In the genomic region with DNA sequence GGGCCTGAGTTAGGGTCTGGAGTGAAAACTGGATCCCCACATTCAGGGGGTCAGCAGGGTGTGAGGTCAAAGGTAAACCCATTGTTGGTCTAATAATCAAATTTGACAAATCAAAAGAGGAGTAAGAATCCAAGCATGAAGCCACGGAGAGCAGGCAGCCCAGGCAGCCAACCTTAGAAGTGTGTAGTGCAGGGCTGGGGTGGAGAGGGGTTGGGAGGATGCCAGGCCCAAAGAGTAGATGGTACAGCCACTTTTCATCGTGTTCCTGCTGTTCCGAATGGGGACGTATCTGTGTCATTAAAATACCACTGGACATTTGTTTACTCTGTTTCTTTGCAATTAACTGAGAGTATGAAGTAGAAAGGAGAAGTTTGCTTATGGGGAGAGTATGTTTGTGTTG, we compare ENCODE assay signal across 19 cellular contexts. TPM values are rescaled to one million over a fixed set of nuclear protein-coding genes. Genes with fewer than 3 reads are reported as not detected.
A peak's percentile ranks its signal among the peaks of the same experiment; 100 is the strongest.
DNase-seq lines count a peak whose midpoint lies in the region; ATAC-seq and TF ChIP-seq lines count a peak whose summit lies in the region.
"Had no signal": no experiment of that assay in that cellular context is flagged by ENCODE, and none has a peak within 500 bp of the region (broad histone marks: within the 10 kb centered on the region; RNA-seq: fewer than 3 reads in every experiment).

No MANE protein-coding gene starts in this region.

- H3K4me1 ChIP-seq in left ventricle myocardium inferior, result peaks cover 76% of the 10 kb centered on the region
- peaks cover 54% of the 10 kb centered on the region for H3K4me1 ChIP-seq in lower lobe of right lung
- peaks cover 25 to 41% (median 38%) of the 10 kb centered on the region in 4 donors for H3K4me1 ChIP-seq in upper lobe of left lung

- ATAC-seq in Right ventricle myocardium superior (ENCODE audit: poor library complexity) (no peak), lower lobe of right lung (peak; percentile 74 to 75), upper lobe of left lung (ENCODE audit: low FRiP score in 2 of 2) (peak in 1 of 2 donors; percentile 28), GM19351 (IDR thresholded peaks at IDR 0.05; ENCODE audit: unreplicated experiment) (no peak), HG03159 (IDR thresholded peaks at IDR 0.05; ENCODE audit: unreplicated experiment) (no peak)
- ATAC-seq: GM12878 had no signal

- intact Hi-C loops in left ventricle myocardium inferior (cut with micrococcal nuclease), result no loop called here
- intact Hi-C loops in Right ventricle myocardium superior (cut with DNase I), result no loop called here
- intact Hi-C loops in lower lobe of right lung (cut with DNase I), result no loop called here

- H3K27me3 ChIP-seq in left ventricle myocardium inferior (ENCODE audit: low read depth) (no peaks in the 10 kb centered on the region), lower lobe of right lung (ENCODE audit: low read depth) (no peaks in the 10 kb centered on the region), upper lobe of left lung (no peaks in the 10 kb centered on the region)

- DNase-seq in left ventricle myocardium inferior (no peak), Right ventricle myocardium superior (no peak), NCI-H69 (lab: John Stamatoyannopoulos, UW) (peak; percentile 8), lower lobe of right lung (no peak), upper lobe of left lung (peak in 1 of 2 donors; percentile 42), SK-N-DZ (ENCODE audit: low spot score) (no peak)
- DNase-seq: 8988T; AML-193; C1 segment of cervical spinal cord; Calu3; CD4-positive, alpha-beta T cell; DMS 273 treated with DMSO at 0.1 percent for 48 hours; GOT3; H9; IMR-90 had no signal

- peak overlapping the region; percentile 72 for H3K27ac ChIP-seq in left ventricle myocardium inferior (replicated peaks)
- H3K27ac ChIP-seq in lower lobe of right lung, result peak overlapping the region; percentile 42
- peak overlapping the region in 3 of 4 donors; percentile 12 to 45 (median 32) for H3K27ac ChIP-seq in upper lobe of left lung
- H3K27ac ChIP-seq: HL-60 had no signal

- TF ChIP-seq CTCF in left ventricle myocardium inferior (IDR thresholded peaks at IDR 0.05; ENCODE audit: borderline replicate concordance) (no peak), lower lobe of right lung (IDR thresholded peaks at IDR 0.05) (no peak), upper lobe of left lung (IDR thresholded peaks at IDR 0.05) (no peak)

- 45 to 64% methylated on average over 4 of the region's 4 CpGs for WGBS in upper lobe of left lung, 2 donors

- H3K4me3 ChIP-seq in left ventricle myocardium inferior, result no peak overlapping the region
- H3K4me3 ChIP-seq in lower lobe of right lung, result no peak overlapping the region
- H3K4me3 ChIP-seq in upper lobe of left lung, result no peak overlapping the region
- H3K4me3 ChIP-seq: GM12878 had no signal

- no peak for TF ChIP-seq POLR2A in upper lobe of left lung (IDR thresholded peaks at IDR 0.05)

- TF ChIP-seq EP300 in upper lobe of left lung (IDR thresholded peaks at IDR 0.05), result no peak

- H3K36me3 ChIP-seq in left ventricle myocardium inferior, result no peaks in the 10 kb centered on the region
- no peaks in the 10 kb centered on the region for H3K36me3 ChIP-seq in lower lobe of right lung
- no peaks in the 10 kb centered on the region for H3K36me3 ChIP-seq in upper lobe of left lung

- H3K9me3 ChIP-seq in left ventricle myocardium inferior (replicated peaks) (no peaks in the 10 kb centered on the region), lower lobe of right lung (no peaks in the 10 kb centered on the region), upper lobe of left lung (no peaks in the 10 kb centered on the region)

RNA-seq across cellular contexts. Expression of gene SPTBN1, which starts 16.5 kb away (rescaled TPM):
- total RNA-seq in left ventricle myocardium inferior, result 484 TPM
- 391 TPM for total RNA-seq in Right ventricle myocardium superior
- total RNA-seq in lower lobe of right lung, result 601 TPM
- 100 to 1,000 TPM; 449 to 911 (median 654) TPM for total RNA-seq in upper lobe of left lung
- polyA plus RNA-seq in SK-N-DZ (2014; cell fraction: cytosol; rRNA removed), result 45.3 and 49.7 TPM in 2 replicates
- 44.3 and 68.7 TPM in 2 replicates for polyA plus RNA-seq in SK-N-DZ (2014; cell fraction: nucleus; rRNA removed)

Comparison
In these comparisons a context has a peak if more than half of its experiments do, and no peak if none do; other contexts are left out.
1. ATAC-seq: peak in lower lobe of right lung (2 of 2); none in Right ventricle myocardium superior (single experiment), GM19351 (single experiment) and HG03159 (single experiment).
2. Peak in every context shown above with its lines, with median percentiles within 50 percentile points of each other: H3K27ac ChIP-seq.